11 cellular contexts compared by ENCODE assay signal in the genomic region with DNA sequence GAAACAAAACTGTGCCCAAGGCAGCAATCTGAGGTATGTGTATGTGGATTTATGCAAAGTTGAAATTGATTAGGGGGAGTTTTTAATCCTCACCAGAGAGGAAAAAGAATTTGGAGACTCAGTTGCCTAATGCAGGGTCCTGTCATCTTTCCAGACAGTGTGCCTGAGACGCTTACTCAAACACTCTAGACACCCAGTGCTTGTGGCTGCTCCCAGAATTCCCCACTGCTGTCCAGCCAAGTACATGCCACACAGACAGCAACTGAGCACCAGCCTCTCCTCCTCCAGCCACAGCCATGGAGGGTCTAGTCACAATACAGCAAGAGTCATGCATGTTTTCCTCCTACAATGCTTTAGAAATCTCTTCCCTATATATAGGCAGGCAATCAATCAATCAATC.
A peak's percentile ranks its signal among the peaks of the same experiment; 100 is the strongest.
DNase-seq lines count a peak whose midpoint lies in the region; ATAC-seq, FAIRE-seq and TF ChIP-seq lines count a peak whose summit lies in the region.
"Had no signal": no experiment of that assay in that cellular context is flagged by ENCODE, and none has a peak within 500 bp of the region (broad histone marks: within the 10 kb centered on the region; RNA-seq: fewer than 3 reads in every experiment).

No MANE protein-coding gene starts in this region.

- intact Hi-C loops in lower lobe of right lung (cut with DNase I): loop anchor here (10.0 kb wide), 1 partner anchor 52 kb away; no protein-coding TSS in a partner anchor
- intact Hi-C loops in PC-9 (cut with micrococcal nuclease; ENCODE audit: unreplicated experiment): no loop called here

- BruUV-seq in PC-9 (replicated peaks; lab: Mats Ljungman, UMichigan): no TSS peak

- H3K4me1 ChIP-seq in lower lobe of right lung (peaks cover 63% of the 10 kb centered on the region), thoracic aorta (ENCODE audit: control insufficient read depth in 1 of 2, low read depth in 2 of 2) (peaks cover 36 to 66% of the 10 kb centered on the region in 2 donors), PC-9 (replicated peaks; ENCODE audit: insufficient read depth) (no peaks in the 10 kb centered on the region)

- H3K79me2 ChIP-seq in PC-9 (ENCODE audit: low read depth): no peaks in the 10 kb centered on the region

- H3K36me3 ChIP-seq in lower lobe of right lung (peaks cover 15% of the 10 kb centered on the region), thoracic aorta (peaks cover 9% of the 10 kb centered on the region), PC-9 (ENCODE audit: low read depth) (no peaks in the 10 kb centered on the region)

- H3K27me3 ChIP-seq in lower lobe of right lung (ENCODE audit: low read depth) (no peaks in the 10 kb centered on the region), thoracic aorta (replicated peaks; ENCODE audit: insufficient read depth) (no peaks in the 10 kb centered on the region), PC-9 (ENCODE audit: insufficient read depth, low read depth) (no peaks in the 10 kb centered on the region)

- TF ChIP-seq CTCF in lower lobe of right lung (IDR thresholded peaks at IDR 0.05): no peak
- no peak for TF ChIP-seq CTCF in thoracic aorta (IDR thresholded peaks at IDR 0.05)
- no peak for TF ChIP-seq CTCF in D721Med (IDR thresholded peaks at IDR 0.05; ENCODE audit: insufficient read depth, missing control alignments)
- TF ChIP-seq CTCF in PC-9 (conservative IDR thresholded peaks at IDR 0.05): no peak

- peak overlapping the region; percentile 74 for H3K27ac ChIP-seq in lower lobe of right lung
- H3K27ac ChIP-seq in thoracic aorta: peak overlapping the region; percentile 80 to 81
- H3K27ac ChIP-seq in PC-9: no peak overlapping the region

- no peak overlapping the region for H2AFZ ChIP-seq in PC-9

- FAIRE-seq in RCC 7860 (lab: Jason Lieb, UNC) (no peak), D721Med (lab: Jason Lieb, UNC) (no peak)

- H4K20me1 ChIP-seq in PC-9 (ENCODE audit: insufficient read depth): no peaks in the 10 kb centered on the region; the same call in 1 of the 2 replicates

- H3K9me2 ChIP-seq in PC-9 (ENCODE audit: insufficient read depth): no peaks in the 10 kb centered on the region

- peak; percentile 62 to 81 for ATAC-seq in lower lobe of right lung
- ATAC-seq in thoracic aorta (ENCODE audit: insufficient number of reproducible peaks, low FRiP score, low read depth): peak; percentile 14
- no peak for ATAC-seq in GM21447 (IDR thresholded peaks at IDR 0.05; ENCODE audit: unreplicated experiment)

- H3K9me3 ChIP-seq in lower lobe of right lung: no peaks in the 10 kb centered on the region
- H3K9me3 ChIP-seq in thoracic aorta: no peaks in the 10 kb centered on the region
- no peaks in the 10 kb centered on the region for H3K9me3 ChIP-seq in PC-9 (ENCODE audit: insufficient read depth, low read depth)

- DNase-seq in RCC 7860 (ENCODE audit: low spot score) (peak; percentile 23), dermis blood vessel endothelial cell (peak; percentile 27), lower lobe of right lung (no peak), thoracic aorta (ENCODE audit: low spot score) (no peak), DMS79 treated with DMSO at 0.1 percent for 48 hours (lab: John Stamatoyannopoulos, UW) (no peak), D721Med (ENCODE audit: insufficient read length, low spot score) (no peak), PC-9 (no peak)
- DNase-seq: activated CD8-positive, alpha-beta memory T cell treated with anti-CD3 and anti-CD28 coated beads for 24 hours; MM.1S; RPMI8226 had no signal

- H3K4me2 ChIP-seq in PC-9: no peak overlapping the region

- POLR2A ChIA-PET in PC-9 (lab: Charles Lee; ENCODE audit: unreplicated experiment): no interaction called here

- H3K4me3 ChIP-seq in lower lobe of right lung: no peak overlapping the region
- H3K4me3 ChIP-seq in thoracic aorta: no peak overlapping the region
- no peak overlapping the region for H3K4me3 ChIP-seq in PC-9

- CTCF ChIA-PET in PC-9 (lab: Charles Lee): interaction anchor here (0.6 kb wide), 1 partner anchor 947 kb away, joined by 5 read pairs; no protein-coding TSS in a partner anchor

- peaks cover 1% of the 10 kb centered on the region; the same call in 1 of the 2 replicates for H3F3A ChIP-seq in PC-9 (ENCODE audit: insufficient read depth, low read depth)

Comparison
In these comparisons a context has a peak if more than half of its experiments do, and no peak if none do; other contexts are left out.
1. DNase-seq: peak in RCC 7860 (single experiment) and dermis blood vessel endothelial cell (single experiment); none in lower lobe of right lung (single experiment), thoracic aorta (single experiment), DMS79 treated with DMSO at 0.1 percent for 48 hours (single experiment), D721Med (single experiment) and PC-9 (0 of 2).